In the genomic region with DNA sequence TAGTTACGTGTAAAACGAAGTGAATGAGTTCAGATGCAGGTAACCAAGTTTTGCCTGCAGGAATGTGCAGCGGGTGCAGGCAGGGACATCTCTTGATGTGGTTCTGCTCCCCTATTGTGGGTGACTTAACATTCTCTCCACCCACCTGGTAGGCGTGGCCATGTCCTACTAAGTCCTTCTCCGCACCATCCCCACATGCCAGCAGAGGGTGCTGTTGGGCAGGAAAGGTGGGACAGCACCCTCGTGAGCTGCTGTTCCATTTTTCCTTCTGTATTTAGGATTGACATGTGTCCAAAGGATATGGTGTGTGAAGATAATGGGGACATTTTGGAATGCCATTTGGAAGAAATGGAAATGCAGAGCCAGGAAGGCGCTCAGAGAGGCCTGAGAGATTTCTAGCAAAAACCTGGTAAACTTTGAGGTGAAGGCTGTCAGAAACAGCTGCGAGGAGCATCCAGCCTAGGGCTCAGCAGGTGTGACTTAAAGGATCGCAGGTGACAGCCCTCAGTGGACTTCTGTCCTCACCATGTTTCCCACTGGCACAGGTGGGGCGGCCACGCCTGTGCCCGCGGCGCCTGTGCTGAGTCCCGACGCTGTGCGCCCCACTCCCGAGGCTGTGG, we compare ENCODE assay signal across 8 cellular contexts. TPM values are rescaled to one million over a fixed set of nuclear protein-coding genes. Genes with fewer than 3 reads are reported as not detected.
DNase-seq lines count a peak whose midpoint lies in the region; FAIRE-seq and TF ChIP-seq lines count a peak whose summit lies in the region.

No MANE protein-coding gene starts in this region.

- intact Hi-C loops in stomach (cut with DNase I; ENCODE audit: low total_unique reads), result loop anchor here (5.0 to 10.0 kb wide), 2 partner anchors 90 to 452 kb away; no protein-coding TSS in a partner anchor

- H3K9ac ChIP-seq in neural progenitor cell, result no peak overlapping the region

- H3K27me3 ChIP-seq in HAP-1 (ENCODE audit: low read depth) (no peaks in the 10 kb centered on the region), neural progenitor cell (peaks cover 8% of the 10 kb centered on the region), stomach (peaks cover 0 to 31% (median 9%) of the 10 kb centered on the region in 3 donors)

- no peak for TF ChIP-seq EP300 in stomach (IDR thresholded peaks at IDR 0.05)

- H3K9me3 ChIP-seq in HAP-1 (peaks cover 7% of the 10 kb centered on the region; the same call in 1 of the 2 replicates), neural progenitor cell (ENCODE audit: low read depth) (no peaks in the 10 kb centered on the region), stomach (no peaks in the 10 kb centered on the region)

- DNase-seq in G401 (ENCODE audit: low spot score) (peak; percentile 99), HAP-1 (ENCODE audit: low spot score in 2 of 2) (peak; percentile 95 to 100), M059J (ENCODE audit: low read depth) (peak; percentile 89), SIG-M5 (lab: John Stamatoyannopoulos, UW) (peak; percentile 14), frontal cortex (ENCODE audit: low spot score in 2 of 2) (peak; percentile 87 to 88), neural progenitor cell (ENCODE audit: low spot score) (peak; percentile 99), stomach (peak; percentile 99)
- peak; percentile 83 to 96 (median 94) for DNase-seq in activated naive CD4-positive, alpha-beta T cell (lab: John Stamatoyannopoulos, UW)

- H3K4me1 Mint-ChIP-seq in neural progenitor cell, result peaks cover 11% of the 10 kb centered on the region

- H3K4me3 Mint-ChIP-seq in neural progenitor cell, result peak overlapping the region; percentile 91

- H3K27ac Mint-ChIP-seq in neural progenitor cell, result peak overlapping the region; percentile 57

- WGBS in stomach, 5 donors, result 0 to 3% (median 1%) methylated on average over 9 to 18 of the region's 18 CpGs

- TF ChIP-seq CTCF in neural progenitor cell (IDR thresholded peaks at IDR 0.05) (peak; percentile 96), stomach (IDR thresholded peaks at IDR 0.05) (peak in 5 of 7 experiments; percentile 82 to 98 (median 92))

- H3K36me3 ChIP-seq in HAP-1 (replicated peaks) (no peaks in the 10 kb centered on the region), neural progenitor cell (no peaks in the 10 kb centered on the region), stomach (no peaks in the 10 kb centered on the region)

- H3K9me3 Mint-ChIP-seq in neural progenitor cell, result no peaks in the 10 kb centered on the region

- no peak overlapping the region for H3K27ac ChIP-seq in neural progenitor cell
- peak overlapping the region in 4 of 5 donors; percentile 24 to 77 (median 69) for H3K27ac ChIP-seq in stomach

- H3K4me2 ChIP-seq in neural progenitor cell, result peak overlapping the region; percentile 96

- peaks cover 51% of the 10 kb centered on the region for H4K20me1 ChIP-seq in neural progenitor cell (ENCODE audit: low read depth)

- H3K4me1 ChIP-seq in HAP-1 (peaks cover 3% of the 10 kb centered on the region), neural progenitor cell (peaks cover 3% of the 10 kb centered on the region), stomach (peaks cover 0 to 20% (median 16%) of the 10 kb centered on the region in 4 donors)

- no peak for TF ChIP-seq POLR2A in stomach (IDR thresholded peaks at IDR 0.05)

- H3K4me3 ChIP-seq in HAP-1 (peak overlapping the region; percentile 40), neural progenitor cell (peak overlapping the region; percentile 75), stomach (peak overlapping the region; percentile 52 to 69 (median 58))

- peak; percentile 53 for FAIRE-seq in frontal cortex (lab: Jason Lieb, UNC)

- peaks cover 9% of the 10 kb centered on the region for H3K27me3 Mint-ChIP-seq in neural progenitor cell (ENCODE audit: insufficient read depth, low read depth)

- no peak overlapping the region for H2AFZ ChIP-seq in neural progenitor cell (replicated peaks)

- H3K79me2 ChIP-seq in neural progenitor cell (ENCODE audit: low read depth), result peaks cover 11% of the 10 kb centered on the region

- in situ Hi-C loops in G401 (cut with HindIII; ENCODE audit: low sequenced_read_pairs) (no loop called here), HAP-1 (cut with MboI; ENCODE audit: low sequenced_read_pairs) (loop anchor here (25.0 kb wide), 1 partner anchor 445 kb away; no protein-coding TSS in a partner anchor)

- H3K36me3 Mint-ChIP-seq in neural progenitor cell, result no peaks in the 10 kb centered on the region

- H3F3A ChIP-seq in neural progenitor cell (ENCODE audit: low read depth), result peaks cover 14% of the 10 kb centered on the region

RNA-seq across cellular contexts. Expression of a gene that starts 26.2 kb away (rescaled TPM):
- 2.8 and 4.7 TPM in 2 replicates for total RNA-seq in G401 (2014; rRNA removed; shearing (Covaris generic))
- not detected in 2 replicates for total RNA-seq in M059J (2014; rRNA removed; shearing (Covaris generic))
- 137 TPM for total RNA-seq in frontal cortex
- 40.4 and 59.2 TPM in 2 replicates for total RNA-seq in neural progenitor cell (ENCODE audit: low replicate concordance)
- total RNA-seq in stomach, result 100 to 1,000 TPM in 1 of 5 donors, 10 to 100 TPM in 4; 39.1 to 363 (median 58.6) TPM
- polyA plus RNA-seq in stomach, result 10 to 100 TPM; 10.8 to 20.0 (median 13.3) TPM

Comparison
In these comparisons a context has a peak if more than half of its experiments do, and no peak if none do; other contexts are left out.
1. DNase-seq: peak in every context shown above with its lines; median percentile 99 in G401; 99 in neural progenitor cell; 99 in stomach; 98 in HAP-1; 94 in activated naive CD4-positive, alpha-beta T cell; 89 in M059J; 88 in frontal cortex; 14 in SIG-M5.